ENCODE assay signal across 10 cellular contexts in genomic region chr2:232927793-232928563, GRCh38. TPM values are rescaled to one million over a fixed set of nuclear protein-coding genes. Genes with fewer than 3 reads are reported as not detected.
DNase-seq lines count a peak whose midpoint lies in the region; ATAC-seq, FAIRE-seq and TF ChIP-seq lines count a peak whose summit lies in the region.
"Had no signal": no experiment of that assay in that cellular context is flagged by ENCODE, and none has a peak within 500 bp of the region (broad histone marks: within the 10 kb centered on the region; RNA-seq: fewer than 3 reads in every experiment).

No MANE protein-coding gene starts in this region.

- peaks cover 11% of the 10 kb centered on the region; the same call in 1 of the 2 replicates for H3K23me2 ChIP-seq in H1 (ENCODE audit: low read depth, low read length)

- CTCF ChIA-PET in Calu3 (lab: Charles Lee) (interaction anchor here (0.7 kb wide), 1 partner anchor 85 kb away, joined by 3 read pairs; the partner anchor contains the start of gene NGEF), H1 (lab: Charles Lee; ENCODE audit: partially characterized antibody) (interaction anchor here (1.2 to 1.7 kb wide), 2 partner anchors 36 to 102 kb away, joined by 3 to 4 read pairs; no protein-coding TSS in a partner anchor)

- H3K4me1 ChIP-seq in H1 (replicated peaks in 1 of 4; ENCODE audit: control insufficient read depth in 3 of 4, insufficient read depth in 4 of 4, low read length in 3 of 4) = peaks cover 4 to 22% (median 6%) of the 10 kb centered on the region in 4 experiments
- H3K4me1 ChIP-seq in osteoblast (ENCODE audit: insufficient read depth, low read length) = peaks cover 4% of the 10 kb centered on the region

- FAIRE-seq in H1 (lab: Jason Lieb, UNC) = no peak
- FAIRE-seq: endothelial cell of umbilical vein, TTC549 had no signal

- H3K27me3 ChIP-seq in H1 (replicated peaks in 1 of 4; ENCODE audit: control insufficient read depth in 3 of 4, extremely low read depth in 1 of 4, insufficient read depth in 3 of 4, low read length in 3 of 4) (peaks cover 25 to 53% (median 49%) of the 10 kb centered on the region in 4 experiments), osteoblast (ENCODE audit: insufficient read depth, low read length) (peaks cover 29% of the 10 kb centered on the region)

- no peaks in the 10 kb centered on the region for H3K79me2 ChIP-seq in H1 (ENCODE audit: control insufficient read depth in 1 of 2, insufficient read depth in 2 of 2, low read length in 2 of 2)
- H3K79me2 ChIP-seq in osteoblast (ENCODE audit: insufficient read depth, low read length) = no peaks in the 10 kb centered on the region

- peak overlapping the region; percentile 55 for H3K4me3 Mint-ChIP-seq in Calu3 (ENCODE audit: low read depth, unreplicated experiment)

- H3K4me3 ChIP-seq in H1 (ENCODE audit: extremely low read depth in 1 of 4, insufficient read depth in 2 of 4, low read depth in 3 of 4, low read length in 4 of 4) = peak overlapping the region; percentile 34 to 79 (median 46)
- peak overlapping the region; percentile 55 for H3K4me3 ChIP-seq in osteoblast (ENCODE audit: insufficient read depth, low read length)

- H3K18ac ChIP-seq in H1 (ENCODE audit: extremely low read depth, low read length) = peak overlapping the region; percentile 32; the same call in 1 of the 2 replicates

- no peaks in the 10 kb centered on the region for H3K9me3 Mint-ChIP-seq in Calu3 (ENCODE audit: low read depth, unreplicated experiment)

- ATAC-seq in GM21528 (IDR thresholded peaks at IDR 0.05; ENCODE audit: low FRiP score, unreplicated experiment) = no peak

- H3K27me3 Mint-ChIP-seq in Calu3 (ENCODE audit: unreplicated experiment) = peaks cover 58% of the 10 kb centered on the region

- no peak for TF ChIP-seq EP300 in H1 (IDR thresholded peaks at IDR 0.05; ENCODE audit: borderline replicate concordance in 1 of 2, low read depth in 2 of 2, low read length in 2 of 2)

- H2BK15ac ChIP-seq in H1 (ENCODE audit: low read length) = no peak overlapping the region

- no peak overlapping the region for H3K23ac ChIP-seq in H1 (ENCODE audit: insufficient read length)

- H3K14ac ChIP-seq in H1 (ENCODE audit: insufficient read length) = no peak overlapping the region

- H4K20me1 ChIP-seq in H1 (replicated peaks in 1 of 2; ENCODE audit: control insufficient read depth in 1 of 2, insufficient read depth in 2 of 2, low read length in 2 of 2) (no peaks in the 10 kb centered on the region), osteoblast (ENCODE audit: insufficient read depth, low read length) (no peaks in the 10 kb centered on the region)

- no peaks in the 10 kb centered on the region for H3K4me1 Mint-ChIP-seq in Calu3 (ENCODE audit: low read depth, unreplicated experiment)

- no peak overlapping the region for H2BK5ac ChIP-seq in H1 (ENCODE audit: low read depth, low read length)

- no peak overlapping the region for H4K8ac ChIP-seq in H1 (ENCODE audit: extremely low read depth, insufficient read depth, low read length)

- POLR2A ChIA-PET in H1 (lab: Charles Lee; ENCODE audit: partially characterized antibody) = interaction anchor here (0.6 to 0.9 kb wide), 2 partner anchors 41 to 780 kb away, joined by 3 read pairs; no protein-coding TSS in a partner anchor

- H3K27ac ChIP-seq in H1 (ENCODE audit: low read depth, low read length) (no peak overlapping the region), osteoblast (ENCODE audit: low read depth, low read length) (no peak overlapping the region)

- TF ChIP-seq CTCF in Calu3 (IDR thresholded peaks at IDR 0.05; ENCODE audit: unreplicated experiment) (no peak), H1 (IDR thresholded peaks at IDR 0.05; ENCODE audit: control extremely low read depth in 1 of 3, insufficient read depth in 1 of 3, low read depth in 1 of 3, low read length in 3 of 3) (no peak), osteoblast (IDR thresholded peaks at IDR 0.05; ENCODE audit: extremely low read depth, low read depth, low read length) (no peak)

- no peak overlapping the region for H4K91ac ChIP-seq in H1 (replicated peaks; ENCODE audit: insufficient read length, low read length)

- BruUV-seq in Calu3 (replicated peaks; lab: Mats Ljungman, UMichigan) = no TSS peak

- WGBS in H1 (ENCODE audit: extremely low coverage in 1 of 2, insufficient coverage in 1 of 2, insufficient read length in 1 of 2, insufficient replicate concordance in 2 of 2, low coverage in 1 of 2, low lambda C conversion rate in 2 of 2, missing lambda C conversion rate in 1 of 2), 2 experiments = 3% methylated on average over 5 of the region's 115 CpGs; no CpG with 5 or more reads in 1 of the 2 experiments

- no peaks in the 10 kb centered on the region for H3K36me3 Mint-ChIP-seq in Calu3 (ENCODE audit: insufficient read depth, unreplicated experiment)

- H3K79me1 ChIP-seq in H1 (ENCODE audit: low read depth, low read length) = no peaks in the 10 kb centered on the region

- peaks cover 0 to 6% (median 0%) of the 10 kb centered on the region in 4 experiments; a peak in 1 of 8 replicates for H3K36me3 ChIP-seq in H1 (ENCODE audit: control insufficient read depth in 2 of 4, insufficient read depth in 4 of 4, low read length in 3 of 4)
- H3K36me3 ChIP-seq in osteoblast (ENCODE audit: insufficient read depth, low read length) = no peaks in the 10 kb centered on the region

- H3K4ac ChIP-seq in H1 (replicated peaks; ENCODE audit: insufficient read length, low read depth, low read length) = no peak overlapping the region

- no peak overlapping the region for H2AK5ac ChIP-seq in H1 (ENCODE audit: low read depth, low read length)

- intact Hi-C loops in Calu3 (cut with micrococcal nuclease; ENCODE audit: unreplicated experiment) = no loop called here

- no peak for TF ChIP-seq POLR2A in H1 (IDR thresholded peaks at IDR 0.05; ENCODE audit: control extremely low read depth in 1 of 2, low read depth in 2 of 2, low read length in 2 of 2)

- no peak overlapping the region for H3K9ac ChIP-seq in H1 (replicated peaks in 1 of 4; ENCODE audit: extremely low read depth in 1 of 4, low read depth in 3 of 4, low read length in 3 of 4)

- 0 out of 2 replicates have a peak overlapping the region, but pooled peaks have one; percentile 26 for H2AFZ ChIP-seq in H1 (ENCODE audit: low read length)
- no peak overlapping the region for H2AFZ ChIP-seq in osteoblast (ENCODE audit: low read length)

- no peak overlapping the region for H2BK120ac ChIP-seq in H1 (replicated peaks; ENCODE audit: low read depth, low read length)

- no peak overlapping the region for H2BK20ac ChIP-seq in H1 (ENCODE audit: low read length)

- H2BK12ac ChIP-seq in H1 (ENCODE audit: low read depth, low read length) = no peak overlapping the region

- no peak for TF ChIP-seq RAD21 in H1 (IDR thresholded peaks at IDR 0.05 in 1 of 2, conservative IDR thresholded peaks at IDR 0.05 in 1 of 2; ENCODE audit: low read depth in 2 of 2, low read length in 2 of 2)

- DNase-seq in Calu3 = peak; percentile 30
- peak; percentile 41 for DNase-seq in NCI-H1105 treated with DMSO at 0.1 percent for 48 hours (lab: John Stamatoyannopoulos, UW)
- DNase-seq in H1 (ENCODE audit: low read depth in 1 of 2, low spot score in 2 of 2) = peak in 1 of 2 experiments; percentile 59
- DNase-seq in osteoblast (ENCODE audit: insufficient read length, low spot score, missing footprints) = peak; percentile 81
- DNase-seq in NCI-H226 = no peak
- no peak for DNase-seq in HPDE6-E6E7 (ENCODE audit: extremely low spot score)
- no peak for DNase-seq in kidney glomerular epithelial cell (lab: John Stamatoyannopoulos, UW)

- no peak overlapping the region for H3K27ac Mint-ChIP-seq in Calu3 (ENCODE audit: unreplicated experiment)

- H4K5ac ChIP-seq in H1 (ENCODE audit: insufficient read length, low read depth, low read length) = no peak overlapping the region

- H3K56ac ChIP-seq in H1 (replicated peaks; ENCODE audit: insufficient read length, low read depth, low read length) = no peak overlapping the region

- H3K4me2 ChIP-seq in H1 (ENCODE audit: insufficient read depth in 1 of 2, low read depth in 2 of 2, low read length in 2 of 2) (peak overlapping the region; percentile 85 to 91), osteoblast (ENCODE audit: insufficient read depth, low read length) (no peak overlapping the region)

- no peaks in the 10 kb centered on the region for H3K9me3 ChIP-seq in H1 (ENCODE audit: insufficient read depth in 2 of 2, low read depth in 1 of 2, low read length in 1 of 2)
- H3K9me3 ChIP-seq in osteoblast (ENCODE audit: low read depth, low read length) = no peaks in the 10 kb centered on the region

TF ChIP-seq in H1, 55 proteins besides CTCF, POLR2A, EP300 and RAD21:
- TF ChIP-seq RXRA (IDR thresholded peaks at IDR 0.05; ENCODE audit: insufficient read depth, low read depth, low read length) (no peak), TAF1 (IDR thresholded peaks at IDR 0.05; ENCODE audit: low read depth, low read length) (no peak), RNF2 (IDR thresholded peaks at IDR 0.05; ENCODE audit: borderline replicate concordance, low read depth, low read length, missing control alignments, poor library complexity, severe bottlenecking) (no peak), ASH2L (IDR thresholded peaks at IDR 0.05; ENCODE audit: low read length) (no peak), TCF12 (IDR thresholded peaks at IDR 0.05; ENCODE audit: low read depth, low read length) (no peak), E2F6 (IDR thresholded peaks at IDR 0.05) (no peak), BACH1 (IDR thresholded peaks at IDR 0.05; ENCODE audit: low read length) (no peak), GABPA (IDR thresholded peaks at IDR 0.05; ENCODE audit: borderline replicate concordance, insufficient read depth, low read length) (no peak), KDM1A (IDR thresholded peaks at IDR 0.05; ENCODE audit: borderline replicate concordance, low read length) (no peak)

RNA-seq across cellular contexts. Expression of gene SNORC, which starts 57.9 kb away (rescaled TPM):
- 4.3 and 5.0 TPM in 2 replicates for total RNA-seq in Calu3 (2022)
- 1.6 and 2.1 TPM in 2 replicates for total RNA-seq in H1 (2021; fragmentation: NEBNext Ultra II Directional; extraction: Animal tissue kit (Norgen Biotek cat#: 25700))
- 1.8 and 2.8 TPM in 2 replicates for polyA plus RNA-seq in H1 (2011; rRNA removed)
- polyA plus RNA-seq in H1 (2011; cell fraction: cytosol; rRNA removed) = 2.0 TPM
- polyA plus RNA-seq in H1 (2011; cell fraction: nucleus; rRNA removed) = 7.3 TPM
- 1.2 to 1.9 TPM (median 1.4 TPM) in 4 replicates for polyA plus RNA-seq in H1 (2012, experiment 1 of 2)
- 0.79 TPM for polyA plus RNA-seq in H1 (2012, experiment 2 of 2)
- polyA plus RNA-seq in H1 (2013, experiment 1 of 2) = 2.3 TPM
- 2.0 TPM for polyA plus RNA-seq in H1 (2013, experiment 2 of 2)
- 0.13 and 0.24 TPM in 2 replicates for polyA minus RNA-seq in H1 (2011; rRNA and poly(A)+ RNA removed)
- polyA minus RNA-seq in H1 (2011; cell fraction: cytosol; rRNA and poly(A)+ RNA removed) = 3.4 TPM
- 3.2 TPM for polyA minus RNA-seq in H1 (2011; cell fraction: nucleus; rRNA and poly(A)+ RNA removed)
- total RNA-seq in osteoblast = 0.72 and 0.88 TPM in 2 replicates

Comparison
In these comparisons a context has a peak if more than half of its experiments do, and no peak if none do; other contexts are left out.
1. DNase-seq: peak in Calu3 (single experiment), NCI-H1105 treated with DMSO at 0.1 percent for 48 hours (single experiment) and osteoblast (single experiment); none in NCI-H226 (single experiment), HPDE6-E6E7 (single experiment) and kidney glomerular epithelial cell (single experiment).